ENCODE assay signal across 19 cellular contexts in genomic region chr9:94725293-94725692, GRCh38. TPM values are rescaled to one million over a fixed set of nuclear protein-coding genes. Genes with fewer than 3 reads are reported as not detected.
A peak's percentile ranks its signal among the peaks of the same experiment; 100 is the strongest.
DNase-seq lines count a peak whose midpoint lies in the region; ATAC-seq, FAIRE-seq and TF ChIP-seq lines count a peak whose summit lies in the region.
"Had no signal": no experiment of that assay in that cellular context is flagged by ENCODE, and none has a peak within 500 bp of the region (broad histone marks: within the 10 kb centered on the region; RNA-seq: fewer than 3 reads in every experiment).

No MANE protein-coding gene starts in this region.

- no peaks in the 10 kb centered on the region for H3K27me3 ChIP-seq in CD4-positive, alpha-beta T cell (ENCODE audit: control insufficient read depth, insufficient read depth, low read length)
- H3K27me3 ChIP-seq in K562 (ENCODE audit: control insufficient read depth in 2 of 2, insufficient read depth in 2 of 2, low read length in 2 of 2): no peaks in the 10 kb centered on the region
- H3K27me3 ChIP-seq in upper lobe of left lung: no peaks in the 10 kb centered on the region

- peak overlapping the region; percentile 77 for H3K4me3 Mint-ChIP-seq in CD4-positive, alpha-beta T cell
- peak overlapping the region in 8 of 10 donors; percentile 4 to 66 (median 34) for H3K4me3 Mint-ChIP-seq in naive thymus-derived CD8-positive, alpha-beta T cell
- H3K4me3 Mint-ChIP-seq in stimulated activated effector memory CD8-positive, alpha-beta T cell treated with anti-CD3 and anti-CD28 coated beads, Interleukin-12 subunit alpha, Interleukin-12 subunit beta, amount 100 ng/mL, for 72 hours: no peak overlapping the region

- H3K27ac Mint-ChIP-seq in CD4-positive, alpha-beta T cell: peak overlapping the region; percentile 98
- peak overlapping the region in 5 of 10 donors; percentile 9 to 78 (median 57) for H3K27ac Mint-ChIP-seq in naive thymus-derived CD8-positive, alpha-beta T cell
- H3K27ac Mint-ChIP-seq in stimulated activated effector memory CD8-positive, alpha-beta T cell treated with anti-CD3 and anti-CD28 coated beads, Interleukin-12 subunit alpha, Interleukin-12 subunit beta, amount 100 ng/mL, for 72 hours: no peak overlapping the region

- no peaks in the 10 kb centered on the region for H4K20me1 ChIP-seq in K562 (replicated peaks; ENCODE audit: control insufficient read depth, insufficient read depth, low read length)

- H3K36me3 ChIP-seq in K562 (ENCODE audit: control insufficient read depth, insufficient read depth, low read length): no peaks in the 10 kb centered on the region
- H3K36me3 ChIP-seq in upper lobe of left lung: no peaks in the 10 kb centered on the region

- H3K4me1 Mint-ChIP-seq in CD4-positive, alpha-beta T cell (ENCODE audit: low read depth): peaks cover 22% of the 10 kb centered on the region
- peaks cover 6 to 24% (median 12%) of the 10 kb centered on the region in 4 donors for H3K4me1 Mint-ChIP-seq in naive thymus-derived CD8-positive, alpha-beta T cell
- H3K4me1 Mint-ChIP-seq in stimulated activated effector memory CD8-positive, alpha-beta T cell treated with anti-CD3 and anti-CD28 coated beads, Interleukin-12 subunit alpha, Interleukin-12 subunit beta, amount 100 ng/mL, for 72 hours: no peaks in the 10 kb centered on the region

- H3K4me2 ChIP-seq in K562 (ENCODE audit: insufficient read depth, low read length): no peak overlapping the region

- BruUV-seq in K562 (replicated peaks; lab: Mats Ljungman, UMichigan): no TSS peak

- no peak overlapping the region for H3K9ac ChIP-seq in K562 (ENCODE audit: insufficient read depth in 1 of 2, low read depth in 2 of 2, low read length in 2 of 2)

- H3K27me3 Mint-ChIP-seq in CD4-positive, alpha-beta T cell: no peaks in the 10 kb centered on the region
- H3K27me3 Mint-ChIP-seq in naive thymus-derived CD8-positive, alpha-beta T cell: peaks cover 0 to 4% (median 0%) of the 10 kb centered on the region in 5 donors

- H3K4me1 ChIP-seq in K562 (replicated peaks in 1 of 2; ENCODE audit: control insufficient read depth in 2 of 2, insufficient read depth in 2 of 2, low read length in 2 of 2) (peaks cover 0 to 8% of the 10 kb centered on the region in 2 experiments; a peak in 3 of 5 replicates), upper lobe of left lung (peaks cover 0 to 15% (median 9%) of the 10 kb centered on the region in 4 donors)

- no peaks in the 10 kb centered on the region for H3K9me3 ChIP-seq in CD4-positive, alpha-beta T cell (ENCODE audit: control insufficient read depth, low read length)
- H3K9me3 ChIP-seq in K562 (replicated peaks; ENCODE audit: control insufficient read depth, insufficient read depth, low read depth, low read length): peaks cover 11% of the 10 kb centered on the region
- H3K9me3 ChIP-seq in upper lobe of left lung: no peaks in the 10 kb centered on the region

- in situ Hi-C loops in K562 (cut with MboI): no loop called here

- 75% methylated on average over 3 of the region's 3 CpGs for WGBS in K562 (ENCODE audit: insufficient coverage, low coverage, missing lambda C conversion rate)
- 80 to 85% methylated on average over 3 of the region's 3 CpGs for WGBS in upper lobe of left lung, 2 donors

- no peak for TF ChIP-seq POLR2A in H54 (IDR thresholded peaks at IDR 0.05; ENCODE audit: low read depth, low read length)
- no peak for TF ChIP-seq POLR2A in K562 (conservative IDR thresholded peaks at IDR 0.05)
- no peak for TF ChIP-seq POLR2A in upper lobe of left lung (IDR thresholded peaks at IDR 0.05)

- no peak for ATAC-seq in CD4-positive, alpha-beta T cell (ENCODE audit: poor library complexity)
- ATAC-seq in K562: no peak
- no peak for ATAC-seq in naive thymus-derived CD8-positive, alpha-beta T cell
- ATAC-seq in stimulated activated effector memory CD8-positive, alpha-beta T cell treated with anti-CD3 and anti-CD28 coated beads, Interleukin-12 subunit alpha, Interleukin-12 subunit beta, amount 100 ng/mL, for 72 hours: no peak
- no peak for ATAC-seq in upper lobe of left lung (ENCODE audit: low FRiP score in 2 of 2)
- ATAC-seq: left cardiac atrium had no signal

- no peaks in the 10 kb centered on the region for H3K9me3 Mint-ChIP-seq in CD4-positive, alpha-beta T cell
- H3K9me3 Mint-ChIP-seq in naive thymus-derived CD8-positive, alpha-beta T cell: peaks cover 0 to 4% (median 0%) of the 10 kb centered on the region in 9 donors
- H3K9me3 Mint-ChIP-seq in stimulated activated effector memory CD8-positive, alpha-beta T cell treated with anti-CD3 and anti-CD28 coated beads, Interleukin-12 subunit alpha, Interleukin-12 subunit beta, amount 100 ng/mL, for 72 hours: no peaks in the 10 kb centered on the region

- peak overlapping the region; percentile 77 for H2AFZ ChIP-seq in K562 (ENCODE audit: low read depth, low read length)

- TF ChIP-seq EP300 in K562 (IDR thresholded peaks at IDR 0.05; ENCODE audit: low read length) (no peak), upper lobe of left lung (IDR thresholded peaks at IDR 0.05) (no peak)

- H3K36me3 Mint-ChIP-seq in CD4-positive, alpha-beta T cell (ENCODE audit: low read depth): peaks cover 8% of the 10 kb centered on the region
- H3K36me3 Mint-ChIP-seq in naive thymus-derived CD8-positive, alpha-beta T cell: no peaks in the 10 kb centered on the region
- peaks cover 9% of the 10 kb centered on the region for H3K36me3 Mint-ChIP-seq in stimulated activated effector memory CD8-positive, alpha-beta T cell treated with anti-CD3 and anti-CD28 coated beads, Interleukin-12 subunit alpha, Interleukin-12 subunit beta, amount 100 ng/mL, for 72 hours

- no peaks in the 10 kb centered on the region for H3K9me1 ChIP-seq in K562 (ENCODE audit: control insufficient read depth, insufficient read depth, low read length)

- POLR2A ChIA-PET in CD4-positive, alpha-beta T cell (lab: Charles Lee): interaction anchor here (1.0 to 2.9 kb wide), 4 partner anchors 9 to 136 kb away, joined by 3 to 27 read pairs (median 8); no protein-coding TSS in a partner anchor
- POLR2A ChIA-PET in K562 (lab: Yijun Ruan, JAX): interaction anchor here (1.0 to 2.4 kb wide), 2 partner anchors 9 to 19 kb away, joined by 4 to 8 read pairs; no protein-coding TSS in a partner anchor
- POLR2A ChIA-PET in naive thymus-derived CD8-positive, alpha-beta T cell (lab: Charles Lee): no interaction called here

- FAIRE-seq in H54 (lab: Jason Lieb, UNC): peak; percentile 78
- no peak for FAIRE-seq in K562 (lab: Jason Lieb, UNC)
- FAIRE-seq: colon, D721Med, endometrium, small intestine had no signal

- H3K4me3 ChIP-seq in K562: no peak overlapping the region
- H3K4me3 ChIP-seq in upper lobe of left lung: no peak overlapping the region

- intact Hi-C loops in CD4-positive, alpha-beta T cell (cut with DNase I, micrococcal nuclease): loop anchor here in 1 of 2 experiments (5.0 to 10.0 kb wide), 6 partner anchors 53 to 1690 kb away; partner anchors contain the start of genes ZNF169 and ZNF367
- intact Hi-C loops in K562 (cut with micrococcal nuclease): no loop called here

- no peak for TF ChIP-seq RAD21 in K562 (CRISPR knock-in tag; conservative IDR thresholded peaks at IDR 0.05 in 1 of 2, IDR thresholded peaks at IDR 0.05 in 1 of 2)

- H3K79me2 ChIP-seq in K562 (ENCODE audit: control insufficient read depth, insufficient read depth, low read length): peaks cover 18% of the 10 kb centered on the region

- TF ChIP-seq CTCF in CD4-positive, alpha-beta T cell (IDR thresholded peaks at IDR 0.05): no peak
- TF ChIP-seq CTCF in K562 (IDR thresholded peaks at IDR 0.05 in 2 of 3, conservative IDR thresholded peaks at IDR 0.05 in 1 of 3; ENCODE audit: insufficient read depth in 2 of 3, low read depth in 1 of 3, low read length in 3 of 3) (no peak), upper lobe of left lung (IDR thresholded peaks at IDR 0.05) (no peak)

- CTCF ChIA-PET in CD4-positive, alpha-beta T cell (lab: Charles Lee): no interaction called here
- CTCF ChIA-PET in K562 (lab: Yijun Ruan, JAX; ENCODE audit: low intra/inter-chr PET ratio): no interaction called here

- no peak overlapping the region for H3K27ac ChIP-seq in CD4-positive, alpha-beta T cell (ENCODE audit: low read depth, low read length)
- H3K27ac ChIP-seq in K562 (ENCODE audit: extremely low read depth, low read depth, low read length) (no peak overlapping the region), upper lobe of left lung (no peak overlapping the region)

- DNase-seq in CD4-positive, alpha-beta T cell: no peak
- DNase-seq in H54 (ENCODE audit: insufficient read length, low spot score) (no peak), K562 (ENCODE audit: extremely low read depth in 1 of 4, low spot score in 3 of 4) (no peak), upper lobe of left lung (no peak), SIG-M5 (lab: John Stamatoyannopoulos, UW) (no peak)
- no peak for DNase-seq in naive thymus-derived CD8-positive, alpha-beta T cell
- DNase-seq in stimulated activated effector memory CD8-positive, alpha-beta T cell treated with anti-CD3 and anti-CD28 coated beads, Interleukin-12 subunit alpha, Interleukin-12 subunit beta, amount 100 ng/mL, for 72 hours (ENCODE audit: low spot score in 2 of 2): no peak
- DNase-seq: AML-193; aorta; GF-D8; left cardiac atrium; NCI-H146; NK-92 treated with Interleukin-12 subunit alpha and Interleukin-12 subunit beta, amount 100 ng/mL, for 24 hours; small intestine; stimulated activated CD4-positive, alpha-beta T cell treated with anti-CD3 and anti-CD28 coated beads, Interleukin-4, amount 100 ng/mL, for 4 hours; stimulated activated CD8-positive, alpha-beta memory T cell treated with anti-CD3 and anti-CD28 coated beads, Interleukin-4, amount 100 ng/mL, for 48 hours had no signal

RNA-seq across cellular contexts. Expression of gene AOPEP, which starts 1.2 kb away (rescaled TPM):
- 1 to 10 TPM; 6.9 to 7.0 TPM for total RNA-seq in CD4-positive, alpha-beta T cell
- total RNA-seq in K562 (2011; cell fraction: chromatin; rRNA removed; ENCODE audit: low replicate concordance): 88.8 and 115 TPM in 2 replicates
- total RNA-seq in K562 (2011; cell fraction: nucleolus; rRNA removed): 42.0 and 58.4 TPM in 2 replicates
- total RNA-seq in K562 (2011; cell fraction: nucleoplasm; rRNA removed): 62.2 and 72.1 TPM in 2 replicates
- 15.6 and 17.2 TPM in 2 replicates for total RNA-seq in K562 (2014; rRNA removed)
- total RNA-seq in K562 (2014; rRNA removed; fragmentation: Illumina TruSeq; extraction: Trizol): 14.1 and 14.4 TPM in 2 replicates
- 11.1 and 11.8 TPM in 2 replicates for total RNA-seq in K562 (2015; rRNA removed; fragmentation: Illumina TruSeq; extraction: Trizol)
- 13.7 and 14.5 TPM in 2 replicates for total RNA-seq in K562 (2021)
- 9.9 and 13.5 TPM in 2 replicates for polyA plus RNA-seq in K562 (2011; rRNA removed)
- polyA plus RNA-seq in K562 (2011; cell fraction: cytosol; rRNA removed): 7.2 and 9.7 TPM in 2 replicates
- polyA plus RNA-seq in K562 (2011; cell fraction: nucleus; rRNA removed): 19.8 and 24.6 TPM in 2 replicates
- 7.1 and 9.9 TPM in 2 replicates for polyA plus RNA-seq in K562 (2012)
- polyA plus RNA-seq in K562 (2014; fragmentation: Illumina TruSeq; extraction: Trizol): 9.0 and 9.1 TPM in 2 replicates
- 1 to 10 TPM; 4.5 to 5.4 TPM for polyA plus RNA-seq in K562 (2014; fragmentation: Nextera tagmentation; extraction: Ambion mirVana)
- polyA plus RNA-seq in K562 (2014; rRNA removed): 10.5 and 19.3 TPM in 2 replicates
- 28.3 TPM in 2 replicates for polyA minus RNA-seq in K562 (2011; rRNA and poly(A)+ RNA removed)
- 6.1 and 6.2 TPM in 2 replicates for polyA minus RNA-seq in K562 (2011; cell fraction: cytosol; rRNA and poly(A)+ RNA removed)
- 54.7 and 70.6 TPM in 2 replicates for polyA minus RNA-seq in K562 (2011; cell fraction: nucleus; rRNA and poly(A)+ RNA removed)
- total RNA-seq in naive thymus-derived CD8-positive, alpha-beta T cell: 10 to 100 TPM in 1 of 2 experiments, 1 to 10 TPM in 1; 8.7 to 10.8 TPM
- polyA plus RNA-seq in naive thymus-derived CD8-positive, alpha-beta T cell: 1 to 10 TPM; 4.3 to 7.4 (median 4.7) TPM
- 100 to 1,000 TPM in 3 of 6 donors, 10 to 100 TPM in 3; 55.4 to 410 (median 111) TPM for total RNA-seq in upper lobe of left lung
